ENCODE assay signal across 14 cellular contexts in genomic region chr1:8415526-8416278, GRCh38.
DNase-seq lines count a peak whose midpoint lies in the region; ATAC-seq, FAIRE-seq and TF ChIP-seq lines count a peak whose summit lies in the region.
"Had no signal": no experiment of that assay in that cellular context is flagged by ENCODE, and none has a peak within 500 bp of the region (broad histone marks: within the 10 kb centered on the region; RNA-seq: fewer than 3 reads in every experiment).

No MANE protein-coding gene starts in this region.

- no peak overlapping the region for H4K8ac ChIP-seq in H9 (replicated peaks; ENCODE audit: insufficient read length, low read depth, low read length)

- CTCF ChIA-PET in PC-3 (lab: Charles Lee): interaction anchor here (0.6 to 0.7 kb wide), 2 partner anchors 572 to 1006 kb away, joined by 3 to 4 read pairs; no protein-coding TSS in a partner anchor

- no peak overlapping the region for H3K14ac ChIP-seq in H9 (ENCODE audit: insufficient read depth, low read length)

- POLR2A ChIA-PET in PC-3 (lab: Charles Lee; ENCODE audit: unreplicated experiment): interaction anchor here (0.9 kb wide), 1 partner anchor 9 kb away, joined by 3 read pairs; no protein-coding TSS in a partner anchor

- no peak overlapping the region for H3K18ac ChIP-seq in H9 (ENCODE audit: insufficient read length, low read depth, low read length)

- no peak overlapping the region for H2BK15ac ChIP-seq in H9 (ENCODE audit: low read depth, low read length)

- H3K4me3 Mint-ChIP-seq in H9: no peak overlapping the region

- H3K27me3 Mint-ChIP-seq in H9 (ENCODE audit: low read depth): no peaks in the 10 kb centered on the region

- H4K20me1 ChIP-seq in H9 (ENCODE audit: control insufficient read depth, insufficient read depth, insufficient read length): no peaks in the 10 kb centered on the region
- H4K20me1 ChIP-seq in PC-3 (ENCODE audit: low read length): peaks cover 9% of the 10 kb centered on the region; the same call in 1 of the 2 replicates

- H2BK20ac ChIP-seq in H9 (ENCODE audit: low read depth, low read length, poor library complexity, severe bottlenecking): no peak overlapping the region

- H4K91ac ChIP-seq in H9 (ENCODE audit: insufficient read length, low read depth, low read length): no peak overlapping the region

- H3K36me3 ChIP-seq in PC-3 (ENCODE audit: low read depth, low read length) (peaks cover 37% of the 10 kb centered on the region), gastroesophageal sphincter (peaks cover 0 to 41% of the 10 kb centered on the region in 2 donors), stomach smooth muscle (ENCODE audit: control insufficient read depth in 2 of 2, insufficient read depth in 2 of 2, low read length in 2 of 2) (peaks cover 4 to 10% of the 10 kb centered on the region in 2 donors)

- no TSS peak for BruUV-seq in PC-3 (replicated peaks; lab: Mats Ljungman, UMichigan)

- H3K36me3 Mint-ChIP-seq in H9 (ENCODE audit: insufficient read depth in 1 of 3, low read depth in 3 of 3): peaks cover 16 to 21% (median 19%) of the 10 kb centered on the region in 3 experiments; a peak in 6 of 7 replicates

- DNase-seq in H9 (no peak), PC-3 (peak; percentile 59), GM12891 (ENCODE audit: insufficient read length, low spot score) (no peak), D721Med (ENCODE audit: insufficient read length, low spot score) (no peak), SKM-1 treated with dmso at 0.1 percent for 144 hours (lab: John Stamatoyannopoulos, UW; ENCODE audit: unreplicated experiment) (no peak), NCI-H2029 treated with DMSO at 0.1 percent for 48 hours (lab: John Stamatoyannopoulos, UW) (no peak)
- DNase-seq: activated gamma-delta T cell treated with Interleukin-2 at 50 U/mL for 16 hours; foreskin keratinocyte; NK-92 treated with Interleukin-12 subunit alpha and Interleukin-12 subunit beta, amount 100 ng/mL, for 24 hours; occipital lobe; stimulated activated CD4-positive, alpha-beta T cell treated with anti-CD3 and anti-CD28 coated beads, Interleukin-4, amount 100 ng/mL, for 24 hours had no signal

- H3K27me3 ChIP-seq in H9 (ENCODE audit: insufficient read depth, low read length) (no peaks in the 10 kb centered on the region), PC-3 (ENCODE audit: low read length) (no peaks in the 10 kb centered on the region), gastroesophageal sphincter (no peaks in the 10 kb centered on the region), stomach smooth muscle (ENCODE audit: control insufficient read depth in 1 of 2, insufficient read depth in 2 of 2, low read length in 2 of 2) (no peaks in the 10 kb centered on the region)
- H3K27me3 ChIP-seq: foreskin keratinocyte had no signal

- peaks cover 33 to 38% of the 10 kb centered on the region in 2 experiments for H3K4me1 Mint-ChIP-seq in H9

- H3K23ac ChIP-seq in H9 (ENCODE audit: insufficient read length, low read depth, low read length): no peak overlapping the region

- no peak overlapping the region for H3K56ac ChIP-seq in H9 (ENCODE audit: insufficient read length, low read depth, low read length)

- whole genome bisulfite sequencing in H9 (ENCODE audit: extremely low coverage, insufficient read length, low lambda C conversion rate): no CpG with 5 or more reads among the region's 7 CpGs
- WGBS in gastroesophageal sphincter (ENCODE audit: low coverage in 1 of 2), 2 donors: 19 to 37% methylated on average over 7 of the region's 7 CpGs

- no peak overlapping the region for H2BK120ac ChIP-seq in H9 (ENCODE audit: low read depth, low read length, poor library complexity, severe bottlenecking)

- H3T11ph ChIP-seq in H9 (ENCODE audit: low read length): no peak overlapping the region

- H4K5ac ChIP-seq in H9 (ENCODE audit: insufficient read length, low read depth, low read length): no peak overlapping the region

- FAIRE-seq in GM12891 (lab: Jason Lieb, UNC): no peak
- FAIRE-seq in D721Med (lab: Jason Lieb, UNC): no peak
- FAIRE-seq: GM12892 had no signal

- TF ChIP-seq EP300 in gastroesophageal sphincter (IDR thresholded peaks at IDR 0.05): no peak

- H3K4me2 ChIP-seq in H9 (ENCODE audit: insufficient read depth, insufficient read length, low read length) (no peak overlapping the region), PC-3 (ENCODE audit: low read length) (peak overlapping the region; percentile 3)

- ATAC-seq in PC-3: peak; percentile 62
- no peak for ATAC-seq in gastroesophageal sphincter
- ATAC-seq: foreskin keratinocyte had no signal

- H3K9me3 Mint-ChIP-seq in H9: no peaks in the 10 kb centered on the region

- H3K79me2 ChIP-seq in H9 (ENCODE audit: insufficient read depth, low read length): peaks cover 9% of the 10 kb centered on the region; the same call in 1 of the 2 replicates
- H3K79me2 ChIP-seq in PC-3 (ENCODE audit: low read length): peaks cover 74% of the 10 kb centered on the region

- no peaks in the 10 kb centered on the region for H3F3A ChIP-seq in PC-3 (ENCODE audit: low read length, unreplicated experiment)

- no peaks in the 10 kb centered on the region for H3K9me2 ChIP-seq in PC-3 (replicated peaks; ENCODE audit: low read length)

- intact Hi-C loops in PC-3 (cut with micrococcal nuclease): loop anchor here (5.0 kb wide), 1 partner anchor 52 kb away; no protein-coding TSS in a partner anchor

- no peak overlapping the region for H3K27ac ChIP-seq in H9 (ENCODE audit: insufficient read length, low read depth, low read length)
- H3K27ac ChIP-seq in PC-3 (ENCODE audit: low read length): peak overlapping the region; percentile 62
- peak overlapping the region; percentile 75 to 100 (median 88) for H3K27ac ChIP-seq in gastroesophageal sphincter
- H3K27ac ChIP-seq in stomach smooth muscle (ENCODE audit: low read length): peak overlapping the region; percentile 56
- H3K27ac ChIP-seq: foreskin keratinocyte had no signal

- no peak overlapping the region for H2BK5ac ChIP-seq in H9 (ENCODE audit: insufficient read length, low read length)

- peaks cover 2% of the 10 kb centered on the region for H3K79me1 ChIP-seq in H9 (ENCODE audit: insufficient read depth, low read depth, low read length, poor library complexity, severe bottlenecking)

- no peaks in the 10 kb centered on the region for H3K23me2 ChIP-seq in H9 (ENCODE audit: insufficient read length, low read depth, low read length, poor library complexity, severe bottlenecking)

- H3K4ac ChIP-seq in H9 (ENCODE audit: low read depth, low read length): no peak overlapping the region

- TF ChIP-seq CTCF in H9 (conservative IDR thresholded peaks at IDR 0.05) (no peak), PC-3 (conservative IDR thresholded peaks at IDR 0.05; ENCODE audit: low read depth, low read length) (no peak), gastroesophageal sphincter (IDR thresholded peaks at IDR 0.05) (no peak), D721Med (IDR thresholded peaks at IDR 0.05; ENCODE audit: insufficient read depth, missing control alignments) (no peak)

- H3K4me1 ChIP-seq in H9 (ENCODE audit: insufficient read depth, low read length) (peaks cover 6% of the 10 kb centered on the region), PC-3 (ENCODE audit: insufficient read depth, low read length) (peaks cover 43% of the 10 kb centered on the region), gastroesophageal sphincter (peaks cover 41 to 100% (median 64%) of the 10 kb centered on the region in 3 donors), stomach smooth muscle (ENCODE audit: control insufficient read depth, insufficient read depth, low read length) (peaks cover 49% of the 10 kb centered on the region)

- H3K27ac Mint-ChIP-seq in H9: peak overlapping the region in 2 of 3 experiments; percentile 4 to 32; a peak in 4 of 7 replicates

- TF ChIP-seq POLR2A in gastroesophageal sphincter (IDR thresholded peaks at IDR 0.05) (no peak), GM12891 (IDR thresholded peaks at IDR 0.05; ENCODE audit: low read depth, low read length) (no peak)

- H2AFZ ChIP-seq in H9 (ENCODE audit: low read length) (no peak overlapping the region), PC-3 (ENCODE audit: low read length) (no peak overlapping the region)

- H3K9me3 ChIP-seq in H9 (ENCODE audit: control insufficient read depth, low read depth, low read length) (no peaks in the 10 kb centered on the region), PC-3 (ENCODE audit: low read length) (no peaks in the 10 kb centered on the region), gastroesophageal sphincter (no peaks in the 10 kb centered on the region), stomach smooth muscle (ENCODE audit: control insufficient read depth in 2 of 2, low read length in 2 of 2) (no peaks in the 10 kb centered on the region)

- H2AK5ac ChIP-seq in H9 (ENCODE audit: insufficient read length, low read length): no peak overlapping the region

- no peak overlapping the region for H3K4me3 ChIP-seq in PC-3 (ENCODE audit: low read length)
- no peak overlapping the region for H3K4me3 ChIP-seq in gastroesophageal sphincter
- peak overlapping the region in 1 of 2 donors; percentile 20 for H3K4me3 ChIP-seq in stomach smooth muscle (ENCODE audit: low read length in 2 of 2)

- no peak overlapping the region for H2BK12ac ChIP-seq in H9 (ENCODE audit: insufficient read length, low read depth, low read length)

- H3K9ac ChIP-seq in H9 (ENCODE audit: extremely low read depth, insufficient read length, low read length): no peak overlapping the region
- no peak overlapping the region; the same call in 1 of the 2 replicates for H3K9ac ChIP-seq in PC-3 (ENCODE audit: low read length)
- H3K9ac ChIP-seq in stomach smooth muscle (ENCODE audit: low read length in 2 of 2): no peak overlapping the region

TF ChIP-seq in GM12891, 5 proteins besides CTCF, POLR2A, EP300 and RAD21:
- TF ChIP-seq SPI1 (IDR thresholded peaks at IDR 0.05; ENCODE audit: low read depth, low read length): no peak
- TF ChIP-seq POLR2AphosphoS5 (IDR thresholded peaks at IDR 0.05; ENCODE audit: low read depth, low read length): no peak
- no peak for TF ChIP-seq TAF1 (IDR thresholded peaks at IDR 0.05; ENCODE audit: low read depth, low read length)
- TF ChIP-seq POU2F2 (IDR thresholded peaks at IDR 0.05; ENCODE audit: low read depth, low read length): no peak
- TF ChIP-seq PAX5 (IDR thresholded peaks at IDR 0.05; ENCODE audit: insufficient read depth, low read length, severe bottlenecking): no peak
